In genomic region chr17:7314719-7315569, GRCh38 we compare ENCODE assay signal across 8 cellular contexts. TPM values are rescaled to one million over a fixed set of nuclear protein-coding genes. Genes with fewer than 3 reads are reported as not detected.
DNase-seq lines count a peak whose midpoint lies in the region; ATAC-seq, FAIRE-seq and TF ChIP-seq lines count a peak whose summit lies in the region.

Gene GPS2, minus strand, starts transcription at chr17:7315360. Its CDS starts 308 bp downstream, at chr17:7315052.

- POLR2A ChIA-PET in activated CD4-positive, alpha-beta T cell treated with anti-CD3 and anti-CD28 coated beads for 36 hours (lab: Charles Lee): interaction anchor here (0.6 to 2.1 kb wide), 7 partner anchors 12 to 801 kb away, joined by 3 to 7 read pairs (median 4); partner anchors contain the start of genes ACAP1, MPDU1, PLSCR3 and POLR2A

- DNase-seq in NCI-H345 (lab: John Stamatoyannopoulos, UW) (peak; percentile 74), cerebellum (ENCODE audit: low spot score) (peak; percentile 97), kidney (peak; percentile 98)
- peak; percentile 97 for DNase-seq in activated CD4-positive, alpha-beta T cell treated with anti-CD3 and anti-CD28 coated beads for 36 hours
- DNase-seq in stimulated activated CD4-positive, alpha-beta T cell treated with anti-CD3 and anti-CD28 coated beads, Interleukin-12 subunit alpha, Interleukin-12 subunit beta, amount 100 ng/mL, for 48 hours (ENCODE audit: low read depth in 2 of 3, low spot score in 1 of 3): peak; percentile 87 to 91 (median 88)

- peak within 1 kb of the TSS; percentile 12 for H2AFZ ChIP-seq in ACC112 (ENCODE audit: low read length, unreplicated experiment)

- TF ChIP-seq CTCF in kidney (IDR thresholded peaks at IDR 0.05; ENCODE audit: borderline replicate concordance, extremely low read depth, insufficient read depth): no peak

- H3K9me3 ChIP-seq in kidney (ENCODE audit: control insufficient read depth in 1 of 2, low read length in 2 of 2): no peaks in the 10 kb centered on the region

- ATAC-seq in GM18867 (IDR thresholded peaks at IDR 0.05; ENCODE audit: unreplicated experiment) (peak; percentile 74), HG03103 (IDR thresholded peaks at IDR 0.05; ENCODE audit: low read depth, unreplicated experiment) (peak; percentile 56)
- ATAC-seq in activated CD4-positive, alpha-beta T cell treated with anti-CD3 and anti-CD28 coated beads for 36 hours: peak; percentile 82

- H3K9ac ChIP-seq in kidney (ENCODE audit: low read length in 2 of 2): peak within 1 kb of the TSS; percentile 85 to 95

- peaks cover 48% of the 10 kb centered on the region for H3K4me1 Mint-ChIP-seq in activated CD4-positive, alpha-beta T cell treated with anti-CD3 and anti-CD28 coated beads for 36 hours

- no peaks in the 10 kb centered on the region for H3K27me3 Mint-ChIP-seq in activated CD4-positive, alpha-beta T cell treated with anti-CD3 and anti-CD28 coated beads for 36 hours

- peaks cover 27% of the 10 kb centered on the region for H3K36me3 ChIP-seq in ACC112 (ENCODE audit: insufficient read depth, low read length)
- H3K36me3 ChIP-seq in kidney (ENCODE audit: control insufficient read depth in 1 of 2, insufficient read depth in 2 of 2, low read length in 2 of 2): peaks cover 44 to 52% of the 10 kb centered on the region in 2 donors

- no peaks in the 10 kb centered on the region for H3K9me3 Mint-ChIP-seq in activated CD4-positive, alpha-beta T cell treated with anti-CD3 and anti-CD28 coated beads for 36 hours (ENCODE audit: low read depth)

- peak within 1 kb of the TSS; percentile 92 for H3K4me3 ChIP-seq in ACC112 (ENCODE audit: low read depth, low read length)
- H3K4me3 ChIP-seq in kidney (ENCODE audit: low read length in 2 of 2): peak within 1 kb of the TSS; percentile 79 to 93

- no peak for FAIRE-seq in kidney (lab: Jason Lieb, UNC)

- intact Hi-C loops in activated CD4-positive, alpha-beta T cell treated with anti-CD3 and anti-CD28 coated beads for 36 hours (cut with DNase I, micrococcal nuclease): loop anchor here (1.0 to 2.0 kb wide), 5 partner anchors 14 to 120 kb away; partner anchors contain the start of genes NEURL4 (in 2 of the 2), TMEM102 (in 1 of the 2) and TMEM256 (in 1 of the 2)
- intact Hi-C loops in kidney (cut with DNase I): no loop called here

- peaks cover 38% of the 10 kb centered on the region for H3K4me1 ChIP-seq in ACC112 (ENCODE audit: control insufficient read depth, insufficient read depth, low read length, unreplicated experiment)
- H3K4me1 ChIP-seq in kidney (ENCODE audit: control insufficient read depth in 1 of 2, insufficient read depth in 1 of 2, low read depth in 1 of 2, low read length in 2 of 2): peaks cover 15 to 34% of the 10 kb centered on the region in 2 donors

- H3K27ac Mint-ChIP-seq in activated CD4-positive, alpha-beta T cell treated with anti-CD3 and anti-CD28 coated beads for 36 hours: peak within 1 kb of the TSS; percentile 84

- H3K27ac ChIP-seq in ACC112 (ENCODE audit: low read depth, low read length): peak within 1 kb of the TSS; percentile 78
- H3K27ac ChIP-seq in kidney (ENCODE audit: low read depth in 2 of 2, low read length in 2 of 2): peak within 1 kb of the TSS; percentile 90 to 92

- H3K27me3 ChIP-seq in ACC112 (ENCODE audit: insufficient read depth, low read length): no peaks in the 10 kb centered on the region

- H3K4me3 Mint-ChIP-seq in activated CD4-positive, alpha-beta T cell treated with anti-CD3 and anti-CD28 coated beads for 36 hours: peak within 1 kb of the TSS; percentile 77

- CTCF ChIA-PET in activated CD4-positive, alpha-beta T cell treated with anti-CD3 and anti-CD28 coated beads for 36 hours (lab: Charles Lee): interaction anchor here (0.6 to 2.1 kb wide), 10 partner anchors 9 to 287 kb away, joined by 3 to 7 read pairs (median 3); partner anchors contain the start of genes NEURL4 and TMEM95

- peaks cover 44% of the 10 kb centered on the region for H3K36me3 Mint-ChIP-seq in activated CD4-positive, alpha-beta T cell treated with anti-CD3 and anti-CD28 coated beads for 36 hours (ENCODE audit: low read depth)

- H3K79me2 ChIP-seq in ACC112 (ENCODE audit: control insufficient read depth, insufficient read depth, low read length, unreplicated experiment): peaks cover 32% of the 10 kb centered on the region

RNA-seq across cellular contexts. Expression of gene GPS2, which starts in this region (rescaled TPM):
- total RNA-seq in activated CD4-positive, alpha-beta T cell treated with anti-CD3 and anti-CD28 coated beads for 36 hours: 10 to 100 TPM; 31.3 to 56.1 TPM
- total RNA-seq in cerebellum (29.2 TPM), kidney (67.0 TPM)
- 101 TPM for polyA plus RNA-seq in kidney (ENCODE audit: insufficient read depth, low read depth, low replicate concordance)

Comparison
In these comparisons a context has a peak if more than half of its experiments do, and no peak if none do; other contexts are left out.
1. Peak in every context shown above with its lines: DNase-seq, ATAC-seq, H3K4me3 ChIP-seq and H3K27ac ChIP-seq.